ENCODE assay signal across 15 cellular contexts in genomic region chr10:61757525-61758397, GRCh38.
DNase-seq lines count a peak whose midpoint lies in the region; ATAC-seq and TF ChIP-seq lines count a peak whose summit lies in the region.
"Had no signal": no experiment of that assay in that cellular context is flagged by ENCODE, and none has a peak within 500 bp of the region (broad histone marks: within the 10 kb centered on the region; RNA-seq: fewer than 3 reads in every experiment).

No MANE protein-coding gene starts in this region.

- POLR2A ChIA-PET in PC-3 (lab: Charles Lee; ENCODE audit: unreplicated experiment), result interaction anchor here (0.5 to 1.0 kb wide), 6 partner anchors 81 to 1487 kb away, joined by 3 to 11 read pairs (median 4); no protein-coding TSS in a partner anchor
- POLR2A ChIA-PET in CD4-positive, alpha-beta T cell (lab: Charles Lee), result no interaction called here

- H3K27ac Mint-ChIP-seq in CD4-positive, alpha-beta T cell, result no peak overlapping the region
- H3K27ac Mint-ChIP-seq: activated B cell treated with CpG ODN at 0.5 μM for 24 hours; activated naive CD4-positive, alpha-beta T cell treated with anti-CD3 and anti-CD28 coated beads, Interleukin-2, amount 10 ng/mL, durations not matched to agents 7 days and 5 days; CD8-positive, alpha-beta T cell; effector memory CD8-positive, alpha-beta T cell had no signal

- H3K36me3 ChIP-seq in PC-3 (ENCODE audit: low read depth, low read length) (no peaks in the 10 kb centered on the region), upper lobe of left lung (no peaks in the 10 kb centered on the region)
- H3K36me3 ChIP-seq: prostate gland had no signal

- peak overlapping the region; percentile 20 for H3K4me3 ChIP-seq in PC-3 (ENCODE audit: low read length)
- H3K4me3 ChIP-seq in epithelial cell of esophagus (ENCODE audit: low read length), result no peak overlapping the region
- no peak overlapping the region for H3K4me3 ChIP-seq in upper lobe of left lung
- H3K4me3 ChIP-seq: prostate gland had no signal

- H3K36me3 Mint-ChIP-seq in CD4-positive, alpha-beta T cell (ENCODE audit: low read depth), result no peaks in the 10 kb centered on the region
- no peaks in the 10 kb centered on the region for H3K36me3 Mint-ChIP-seq in activated T-cell treated with anti-CD3 and anti-CD28 coated beads, Interleukin-2, amount 50 U/mL, for 4 hours (ENCODE audit: insufficient read depth)
- H3K36me3 Mint-ChIP-seq: activated naive CD4-positive, alpha-beta T cell treated with anti-CD3 and anti-CD28 coated beads, Interleukin-2, amount 10 ng/mL, durations not matched to agents 7 days and 5 days; CD8-positive, alpha-beta T cell had no signal

- DNase-seq in DMS53 (lab: John Stamatoyannopoulos, UW) (peak; percentile 84), PC-3 (peak; percentile 98), epithelial cell of esophagus (ENCODE audit: low read depth) (peak; percentile 86), myocyte (ENCODE audit: low read depth) (peak; percentile 67), upper lobe of left lung (no peak)
- DNase-seq in CD4-positive, alpha-beta T cell, result no peak
- DNase-seq in activated T-cell treated with anti-CD3 and anti-CD28 coated beads, Interleukin-2, amount 50 U/mL, for 4 hours, result no peak
- DNase-seq: activated B cell treated with CpG ODN at 0.5 μM for 24 hours; activated naive CD4-positive, alpha-beta T cell treated with anti-CD3 and anti-CD28 coated beads, Interleukin-2, amount 10 ng/mL, durations not matched to agents 7 days and 5 days; CD8-positive, alpha-beta T cell; effector memory CD8-positive, alpha-beta T cell; NCI-H1092 had no signal

- H3K9me3 ChIP-seq in PC-3 (ENCODE audit: low read length) (no peaks in the 10 kb centered on the region), upper lobe of left lung (no peaks in the 10 kb centered on the region)
- no peaks in the 10 kb centered on the region for H3K9me3 ChIP-seq in CD4-positive, alpha-beta T cell (ENCODE audit: control insufficient read depth, low read length)
- H3K9me3 ChIP-seq: prostate gland had no signal

- CTCF ChIA-PET in PC-3 (lab: Charles Lee), result interaction anchor here (0.6 to 1.0 kb wide), 2 partner anchors 10 to 80 kb away, joined by 3 read pairs; no protein-coding TSS in a partner anchor
- CTCF ChIA-PET in CD4-positive, alpha-beta T cell (lab: Charles Lee), result no interaction called here

- H3K4me1 ChIP-seq in PC-3 (ENCODE audit: insufficient read depth, low read length) (peaks cover 51% of the 10 kb centered on the region), upper lobe of left lung (peaks cover 0 to 2% (median 0%) of the 10 kb centered on the region in 4 donors)
- H3K4me1 ChIP-seq: prostate gland had no signal

- ATAC-seq in PC-3 (peak; percentile 47), GM18858 (IDR thresholded peaks at IDR 0.05; ENCODE audit: unreplicated experiment) (no peak), upper lobe of left lung (ENCODE audit: low FRiP score in 2 of 2) (no peak)
- no peak for ATAC-seq in CD4-positive, alpha-beta T cell (ENCODE audit: poor library complexity)
- ATAC-seq in activated T-cell treated with anti-CD3 and anti-CD28 coated beads, Interleukin-2, amount 50 U/mL, for 4 hours, result no peak
- ATAC-seq: CD8-positive, alpha-beta T cell; effector memory CD8-positive, alpha-beta T cell; left lobe of liver had no signal

- intact Hi-C loops in PC-3 (cut with micrococcal nuclease), result loop anchor here (10.0 kb wide), 1 partner anchor 627 kb away; no protein-coding TSS in a partner anchor
- intact Hi-C loops in CD4-positive, alpha-beta T cell (cut with DNase I, micrococcal nuclease), result no loop called here

- peak overlapping the region; percentile 67 for H3K4me2 ChIP-seq in PC-3 (ENCODE audit: low read length)

- H4K20me1 ChIP-seq in PC-3 (ENCODE audit: low read length), result no peaks in the 10 kb centered on the region

- H3K27me3 ChIP-seq in PC-3 (ENCODE audit: low read length) (no peaks in the 10 kb centered on the region), upper lobe of left lung (no peaks in the 10 kb centered on the region)
- H3K27me3 ChIP-seq in CD4-positive, alpha-beta T cell (ENCODE audit: control insufficient read depth, insufficient read depth, low read length), result no peaks in the 10 kb centered on the region

- no peaks in the 10 kb centered on the region for H3K27me3 Mint-ChIP-seq in CD4-positive, alpha-beta T cell
- no peaks in the 10 kb centered on the region for H3K27me3 Mint-ChIP-seq in activated T-cell treated with anti-CD3 and anti-CD28 coated beads, Interleukin-2, amount 50 U/mL, for 4 hours (ENCODE audit: low read depth)
- H3K27me3 Mint-ChIP-seq: activated B cell treated with CpG ODN at 0.5 μM for 24 hours; activated naive CD4-positive, alpha-beta T cell treated with anti-CD3 and anti-CD28 coated beads, Interleukin-2, amount 10 ng/mL, durations not matched to agents 7 days and 5 days; effector memory CD8-positive, alpha-beta T cell had no signal

- TF ChIP-seq CTCF in PC-3 (conservative IDR thresholded peaks at IDR 0.05; ENCODE audit: low read depth, low read length) (no peak), epithelial cell of esophagus (IDR thresholded peaks at IDR 0.05; ENCODE audit: insufficient read depth, low read depth, low read length, missing control alignments) (no peak), upper lobe of left lung (IDR thresholded peaks at IDR 0.05) (no peak)
- no peak for TF ChIP-seq CTCF in CD4-positive, alpha-beta T cell (IDR thresholded peaks at IDR 0.05)

- peak overlapping the region; percentile 8; the same call in 1 of the 2 replicates for H2AFZ ChIP-seq in PC-3 (ENCODE audit: low read length)

- no TSS peak for BruUV-seq in PC-3 (replicated peaks; lab: Mats Ljungman, UMichigan)

- TF ChIP-seq POLR2A in upper lobe of left lung (IDR thresholded peaks at IDR 0.05), result no peak

- H3K27ac ChIP-seq in PC-3 (ENCODE audit: low read length) (peak overlapping the region; percentile 78), upper lobe of left lung (no peak overlapping the region)
- no peak overlapping the region for H3K27ac ChIP-seq in CD4-positive, alpha-beta T cell (ENCODE audit: low read depth, low read length)

- peak overlapping the region; percentile 60 for H3K9ac ChIP-seq in PC-3 (ENCODE audit: low read length)

- H3K79me2 ChIP-seq in PC-3 (ENCODE audit: low read length), result no peaks in the 10 kb centered on the region

- 73 to 82% methylated on average over 2 of the region's 2 CpGs for WGBS in upper lobe of left lung, 2 donors

- H3K4me3 Mint-ChIP-seq in CD4-positive, alpha-beta T cell, result no peak overlapping the region
- H3K4me3 Mint-ChIP-seq in activated T-cell treated with anti-CD3 and anti-CD28 coated beads, Interleukin-2, amount 50 U/mL, for 4 hours, result no peak overlapping the region
- H3K4me3 Mint-ChIP-seq: activated B cell treated with CpG ODN at 0.5 μM for 24 hours; activated naive CD4-positive, alpha-beta T cell treated with anti-CD3 and anti-CD28 coated beads, Interleukin-2, amount 10 ng/mL, durations not matched to agents 7 days and 5 days; CD8-positive, alpha-beta T cell; effector memory CD8-positive, alpha-beta T cell had no signal

- H3F3A ChIP-seq in PC-3 (ENCODE audit: low read length, unreplicated experiment), result peaks cover 6% of the 10 kb centered on the region

- no peaks in the 10 kb centered on the region for H3K9me2 ChIP-seq in PC-3 (replicated peaks; ENCODE audit: low read length)

- H3K4me1 Mint-ChIP-seq in CD4-positive, alpha-beta T cell (ENCODE audit: low read depth), result peaks cover 15% of the 10 kb centered on the region
- peaks cover 8% of the 10 kb centered on the region for H3K4me1 Mint-ChIP-seq in activated T-cell treated with anti-CD3 and anti-CD28 coated beads, Interleukin-2, amount 50 U/mL, for 4 hours (ENCODE audit: low read depth)

- TF ChIP-seq EP300 in upper lobe of left lung (IDR thresholded peaks at IDR 0.05), result no peak

- H3K9me3 Mint-ChIP-seq in CD4-positive, alpha-beta T cell, result no peaks in the 10 kb centered on the region
- no peaks in the 10 kb centered on the region for H3K9me3 Mint-ChIP-seq in activated T-cell treated with anti-CD3 and anti-CD28 coated beads, Interleukin-2, amount 50 U/mL, for 4 hours
- H3K9me3 Mint-ChIP-seq: activated B cell treated with CpG ODN at 0.5 μM for 24 hours; activated naive CD4-positive, alpha-beta T cell treated with anti-CD3 and anti-CD28 coated beads, Interleukin-2, amount 10 ng/mL, durations not matched to agents 7 days and 5 days; CD8-positive, alpha-beta T cell; effector memory CD8-positive, alpha-beta T cell had no signal

Comparison
In these comparisons a context has a peak if more than half of its experiments do, and no peak if none do; other contexts are left out.
1. DNase-seq: peak in DMS53 (single experiment), PC-3 (single experiment), epithelial cell of esophagus (single experiment) and myocyte (single experiment); none in CD4-positive, alpha-beta T cell (0 of 10), activated T-cell treated with anti-CD3 and anti-CD28 coated beads, Interleukin-2, amount 50 U/mL, for 4 hours (single experiment) and upper lobe of left lung (0 of 2).